In genomic region chr15:77028451-77029165, GRCh38 we compare ENCODE assay signal across 10 cellular contexts. TPM values are rescaled to one million over a fixed set of nuclear protein-coding genes. Genes with fewer than 3 reads are reported as not detected.
DNase-seq lines count a peak whose midpoint lies in the region; ATAC-seq, FAIRE-seq and TF ChIP-seq lines count a peak whose summit lies in the region.
"Had no signal": no experiment of that assay in that cellular context is flagged by ENCODE, and none has a peak within 500 bp of the region (broad histone marks: within the 10 kb centered on the region; RNA-seq: fewer than 3 reads in every experiment).

No MANE protein-coding gene starts in this region.

- H3K79me2 ChIP-seq in K562 (ENCODE audit: control insufficient read depth, insufficient read depth, low read length) (no peaks in the 10 kb centered on the region), smooth muscle cell (ENCODE audit: low read depth) (no peaks in the 10 kb centered on the region)

- CTCF ChIA-PET in K562 (lab: Yijun Ruan, JAX; ENCODE audit: low intra/inter-chr PET ratio), result no interaction called here

- H3K9me3 ChIP-seq in HUES64 (ENCODE audit: insufficient read depth, low read depth, low read length), result no peaks in the 10 kb centered on the region
- no peaks in the 10 kb centered on the region for H3K9me3 ChIP-seq in K562 (replicated peaks; ENCODE audit: control insufficient read depth, insufficient read depth, low read depth, low read length)
- H3K9me3 ChIP-seq in smooth muscle cell (replicated peaks; ENCODE audit: low read depth), result no peaks in the 10 kb centered on the region

- H3K27me3 ChIP-seq in HUES64 (ENCODE audit: insufficient read depth, low read length) (no peaks in the 10 kb centered on the region), K562 (ENCODE audit: control insufficient read depth in 2 of 2, insufficient read depth in 2 of 2, low read length in 2 of 2) (peaks cover 0 to 24% of the 10 kb centered on the region in 2 experiments; a peak in 2 of 5 replicates), smooth muscle cell (ENCODE audit: low read depth) (no peaks in the 10 kb centered on the region)

- peak; percentile 2; the same call in 2 of the 3 replicates for ATAC-seq in K562

- peaks cover 16% of the 10 kb centered on the region for H3K27me3 Mint-ChIP-seq in glutamatergic neuron (ENCODE audit: unreplicated experiment)
- H3K27me3 Mint-ChIP-seq: stimulated activated naive CD8-positive, alpha-beta T cell treated with anti-CD3 and anti-CD28 coated beads, Interleukin-15, Interleukin-2, amounts not matched to agents 100 ng/mL and 50 ng/mL, for 24 hours had no signal

- H2AFZ ChIP-seq in K562 (ENCODE audit: low read depth, low read length) (peak overlapping the region; percentile 84), smooth muscle cell (ENCODE audit: low read depth) (no peak overlapping the region)

- peaks cover 24% of the 10 kb centered on the region for H3K4me1 Mint-ChIP-seq in glutamatergic neuron (ENCODE audit: low read depth, unreplicated experiment)

- H3K4me2 ChIP-seq in K562 (ENCODE audit: insufficient read depth, low read length) (peak overlapping the region; percentile 63), smooth muscle cell (peak overlapping the region; percentile 72)

- intact Hi-C loops in K562 (cut with micrococcal nuclease), result loop anchor here (5.0 to 10.0 kb wide), 5 partner anchors 56 to 519 kb away; no protein-coding TSS in a partner anchor

- no peak overlapping the region for H3K9ac ChIP-seq in HUES64 (ENCODE audit: low read depth, low read length)
- peak overlapping the region in 1 of 2 experiments; percentile 85; a peak in 2 of 4 replicates for H3K9ac ChIP-seq in K562 (ENCODE audit: insufficient read depth in 1 of 2, low read depth in 2 of 2, low read length in 2 of 2)
- H3K9ac ChIP-seq in smooth muscle cell (ENCODE audit: low read depth), result no peak overlapping the region

- no peak for TF ChIP-seq POLR2A in K562 (conservative IDR thresholded peaks at IDR 0.05)

- H3K9me3 Mint-ChIP-seq in glutamatergic neuron (ENCODE audit: unreplicated experiment), result peaks cover 8% of the 10 kb centered on the region
- H3K9me3 Mint-ChIP-seq: stimulated activated naive CD8-positive, alpha-beta T cell treated with anti-CD3 and anti-CD28 coated beads, Interleukin-15, Interleukin-2, amounts not matched to agents 100 ng/mL and 50 ng/mL, for 24 hours had no signal

- no peak for TF ChIP-seq CTCF in K562 (IDR thresholded peaks at IDR 0.05 in 2 of 3, conservative IDR thresholded peaks at IDR 0.05 in 1 of 3; ENCODE audit: insufficient read depth in 2 of 3, low read depth in 1 of 3, low read length in 3 of 3)
- no peak for TF ChIP-seq CTCF in smooth muscle cell (IDR thresholded peaks at IDR 0.05; ENCODE audit: borderline replicate concordance, insufficient read depth, poor library complexity, severe bottlenecking)
- no peak for TF ChIP-seq CTCF in glutamatergic neuron (IDR thresholded peaks at IDR 0.05; ENCODE audit: partially characterized antibody, unreplicated experiment)

- H3F3A ChIP-seq in smooth muscle cell (ENCODE audit: low read depth), result no peaks in the 10 kb centered on the region

- H4K20me1 ChIP-seq in K562 (replicated peaks; ENCODE audit: control insufficient read depth, insufficient read depth, low read length) (peaks cover 14% of the 10 kb centered on the region; the same call in 1 of the 2 replicates), smooth muscle cell (ENCODE audit: low read depth) (no peaks in the 10 kb centered on the region)

- no peak for TF ChIP-seq RAD21 in K562 (CRISPR knock-in tag; conservative IDR thresholded peaks at IDR 0.05 in 1 of 2, IDR thresholded peaks at IDR 0.05 in 1 of 2)

- H3K36me3 Mint-ChIP-seq in glutamatergic neuron (ENCODE audit: unreplicated experiment), result no peaks in the 10 kb centered on the region

- no peak overlapping the region for H3K27ac ChIP-seq in HUES64 (ENCODE audit: low read depth, low read length)
- H3K27ac ChIP-seq in K562 (ENCODE audit: extremely low read depth, low read depth, low read length), result no peak overlapping the region
- no peak overlapping the region for H3K27ac ChIP-seq in smooth muscle cell (ENCODE audit: low read depth)

- H3K27ac Mint-ChIP-seq in glutamatergic neuron (ENCODE audit: unreplicated experiment), result no peak overlapping the region
- H3K27ac Mint-ChIP-seq: stimulated activated naive CD8-positive, alpha-beta T cell treated with anti-CD3 and anti-CD28 coated beads, Interleukin-15, Interleukin-2, amounts not matched to agents 100 ng/mL and 50 ng/mL, for 24 hours had no signal

- DNase-seq in K562 (ENCODE audit: extremely low read depth in 1 of 4, low spot score in 3 of 4), result no peak
- DNase-seq in islet precursor cell, result peak; percentile 42
- DNase-seq in smooth muscle cell (lab: John Stamatoyannopoulos, UW; ENCODE audit: unreplicated experiment), result no peak
- no peak for DNase-seq in activated gamma-delta T cell treated with Interleukin-2 at 50 U/mL for 16 hours
- DNase-seq in dermis blood vessel endothelial cell, result no peak
- DNase-seq in glutamatergic neuron, result no peak

- POLR2A ChIA-PET in K562 (lab: Yijun Ruan, JAX), result interaction anchor here (0.6 kb wide), 2 partner anchors 49 to 102 kb away, joined by 3 read pairs; no protein-coding TSS in a partner anchor

- H3K4me1 ChIP-seq in HUES64 (ENCODE audit: insufficient read depth, low read length) (no peaks in the 10 kb centered on the region; the same call in 1 of the 2 replicates), K562 (replicated peaks in 1 of 2; ENCODE audit: control insufficient read depth in 2 of 2, insufficient read depth in 2 of 2, low read length in 2 of 2) (peaks cover 0 to 55% of the 10 kb centered on the region in 2 experiments; a peak in 2 of 5 replicates), smooth muscle cell (ENCODE audit: low read depth) (no peaks in the 10 kb centered on the region)

- H3K4me3 ChIP-seq in HUES64 (ENCODE audit: low read length), result peak overlapping the region; percentile 45; the same call in 1 of the 2 replicates
- H3K4me3 ChIP-seq in K562, result peak overlapping the region; percentile 35
- H3K4me3 ChIP-seq in smooth muscle cell, result peak overlapping the region; percentile 6

- H3K4me3 Mint-ChIP-seq in glutamatergic neuron (ENCODE audit: unreplicated experiment), result no peak overlapping the region
- H3K4me3 Mint-ChIP-seq: stimulated activated naive CD8-positive, alpha-beta T cell treated with anti-CD3 and anti-CD28 coated beads, Interleukin-15, Interleukin-2, amounts not matched to agents 100 ng/mL and 50 ng/mL, for 24 hours had no signal

- no peak for FAIRE-seq in K562 (lab: Jason Lieb, UNC)

- no peaks in the 10 kb centered on the region for H3K36me3 ChIP-seq in HUES64 (ENCODE audit: insufficient read depth, low read length)
- H3K36me3 ChIP-seq in K562 (ENCODE audit: control insufficient read depth, insufficient read depth, low read length), result no peaks in the 10 kb centered on the region
- no peaks in the 10 kb centered on the region for H3K36me3 ChIP-seq in smooth muscle cell (ENCODE audit: low read depth)

- BruUV-seq in K562 (replicated peaks; lab: Mats Ljungman, UMichigan), result no TSS peak

- WGBS in HUES64, result 90% methylated on average over 22 of the region's 22 CpGs
- 29% methylated on average over 14 of the region's 22 CpGs for whole genome bisulfite sequencing in K562 (ENCODE audit: insufficient coverage, low coverage, missing lambda C conversion rate)
- WGBS in smooth muscle cell (ENCODE audit: low lambda C conversion rate), result 68% methylated on average over 22 of the region's 22 CpGs

- H3K9me1 ChIP-seq in K562 (ENCODE audit: control insufficient read depth, insufficient read depth, low read length), result no peaks in the 10 kb centered on the region

- TF ChIP-seq EP300 in K562 (IDR thresholded peaks at IDR 0.05; ENCODE audit: low read length), result no peak

- in situ Hi-C loops in K562 (cut with MboI), result loop anchor here (5.0 to 10.0 kb wide), 2 partner anchors 476 to 514 kb away; no protein-coding TSS in a partner anchor

RNA-seq across cellular contexts. Expression of gene PSTPIP1, which starts 33.7 kb away (rescaled TPM):
- 0.20 TPM for polyA plus RNA-seq in HUES64 (2013, experiment 1 of 2)
- 0.32 TPM for polyA plus RNA-seq in HUES64 (2013, experiment 2 of 2)
- total RNA-seq in K562 (2011; cell fraction: chromatin; rRNA removed; ENCODE audit: low replicate concordance), result not detected in 2 replicates
- not detected in 2 replicates for total RNA-seq in K562 (2011; cell fraction: nucleolus; rRNA removed)
- not detected in 2 replicates for total RNA-seq in K562 (2011; cell fraction: nucleoplasm; rRNA removed)
- not detected in 2 replicates for total RNA-seq in K562 (2014; rRNA removed)
- total RNA-seq in K562 (2014; rRNA removed; fragmentation: Illumina TruSeq; extraction: Trizol), result not detected in 2 replicates
- total RNA-seq in K562 (2015; rRNA removed; fragmentation: Illumina TruSeq; extraction: Trizol), result not detected in 2 replicates
- 0.58 TPM in 1 of 2 replicates, not detected in the other for total RNA-seq in K562 (2021)
- polyA plus RNA-seq in K562 (2011; rRNA removed), result not detected in 2 replicates
- polyA plus RNA-seq in K562 (2011; cell fraction: cytosol; rRNA removed), result 0.12 TPM in 1 of 2 replicates, not detected in the other
- polyA plus RNA-seq in K562 (2011; cell fraction: nucleus; rRNA removed), result 0.11 and 0.15 TPM in 2 replicates
- polyA plus RNA-seq in K562 (2012), result not detected in 2 replicates
- polyA plus RNA-seq in K562 (2014; fragmentation: Illumina TruSeq; extraction: Trizol), result not detected in 2 replicates
- polyA plus RNA-seq in K562 (2014; fragmentation: Nextera tagmentation; extraction: Ambion mirVana), result not detected
- polyA plus RNA-seq in K562 (2014; rRNA removed), result not detected in 2 replicates
- polyA minus RNA-seq in K562 (2011; rRNA and poly(A)+ RNA removed), result not detected in 2 replicates
- polyA minus RNA-seq in K562 (2011; cell fraction: cytosol; rRNA and poly(A)+ RNA removed), result not detected in 2 replicates
- polyA minus RNA-seq in K562 (2011; cell fraction: nucleus; rRNA and poly(A)+ RNA removed), result not detected in 2 replicates
- not detected in 2 replicates for total RNA-seq in smooth muscle cell
- polyA plus RNA-seq in smooth muscle cell, result 0.38 TPM in 1 of 2 replicates, not detected in the other
- total RNA-seq in dermis blood vessel endothelial cell, result 0.23 and 0.51 TPM in 2 replicates
- 12.4 TPM for total RNA-seq in glutamatergic neuron (ENCODE audit: unreplicated experiment)
- total RNA-seq: M059J, renal cortical epithelial cell had no signal

RNA-seq across cellular contexts. Expression of gene TSPAN3, which starts 42.3 kb away (rescaled TPM):
- polyA plus RNA-seq in HUES64 (2013, experiment 1 of 2), result 96.7 TPM
- 110 TPM for polyA plus RNA-seq in HUES64 (2013, experiment 2 of 2)
- total RNA-seq in K562 (2011; cell fraction: chromatin; rRNA removed; ENCODE audit: low replicate concordance), result 90.2 and 103 TPM in 2 replicates
- 110 and 114 TPM in 2 replicates for total RNA-seq in K562 (2011; cell fraction: nucleolus; rRNA removed)
- total RNA-seq in K562 (2011; cell fraction: nucleoplasm; rRNA removed), result 163 and 180 TPM in 2 replicates
- total RNA-seq in K562 (2014; rRNA removed) (48.5 and 51.8 TPM in 2 replicates), K562 (2014; rRNA removed; fragmentation: Illumina TruSeq; extraction: Trizol) (71.1 and 79.7 TPM in 2 replicates), K562 (2015; rRNA removed; fragmentation: Illumina TruSeq; extraction: Trizol) (69.0 and 71.4 TPM in 2 replicates), K562 (2021) (57.8 and 67.0 TPM in 2 replicates), smooth muscle cell (263 and 276 TPM in 2 replicates), dermis blood vessel endothelial cell (242 and 265 TPM in 2 replicates), glutamatergic neuron (ENCODE audit: unreplicated experiment) (190 TPM)
- polyA plus RNA-seq in K562 (2011; rRNA removed) (116 and 144 TPM in 2 replicates), K562 (2014; fragmentation: Illumina TruSeq; extraction: Trizol) (60.7 and 72.8 TPM in 2 replicates), K562 (2014; fragmentation: Nextera tagmentation; extraction: Ambion mirVana) (10 to 100 TPM; 14.3 to 21.2 TPM), K562 (2014; rRNA removed) (66.8 and 82.4 TPM in 2 replicates), smooth muscle cell (238 and 257 TPM in 2 replicates)
- 118 and 156 TPM in 2 replicates for polyA plus RNA-seq in K562 (2011; cell fraction: cytosol; rRNA removed)
- polyA plus RNA-seq in K562 (2011; cell fraction: nucleus; rRNA removed), result 51.9 and 77.1 TPM in 2 replicates
- polyA plus RNA-seq in K562 (2012), result 61.0 and 74.1 TPM in 2 replicates
- 132 and 154 TPM in 2 replicates for polyA minus RNA-seq in K562 (2011; rRNA and poly(A)+ RNA removed)
- polyA minus RNA-seq in K562 (2011; cell fraction: cytosol; rRNA and poly(A)+ RNA removed), result 51.4 and 59.6 TPM in 2 replicates
- polyA minus RNA-seq in K562 (2011; cell fraction: nucleus; rRNA and poly(A)+ RNA removed), result 12.3 and 25.8 TPM in 2 replicates
